In genomic region chr20:44170796-44171410, GRCh38 we compare ENCODE assay signal across 20 cellular contexts. TPM values are rescaled to one million over a fixed set of nuclear protein-coding genes. Genes with fewer than 3 reads are reported as not detected.
DNase-seq lines count a peak whose midpoint lies in the region; ATAC-seq and TF ChIP-seq lines count a peak whose summit lies in the region.
"Had no signal": no experiment of that assay in that cellular context is flagged by ENCODE, and none has a peak within 500 bp of the region (broad histone marks: within the 10 kb centered on the region; RNA-seq: fewer than 3 reads in every experiment).

No MANE protein-coding gene starts in this region.

- H3K27me3 Mint-ChIP-seq in neural crest cell (ENCODE audit: low read depth) = peaks cover 11% of the 10 kb centered on the region

- no peak for TF ChIP-seq CTCF in heart right ventricle (IDR thresholded peaks at IDR 0.05)
- TF ChIP-seq CTCF in neural crest cell (conservative IDR thresholded peaks at IDR 0.05) = no peak

- no peak for DNase-seq in heart right ventricle
- no peak for DNase-seq in cardiac septum (ENCODE audit: low spot score)
- DNase-seq in neural crest cell (ENCODE audit: low read depth, low spot score) = no peak
- DNase-seq in aorta = no peak
- DNase-seq in activated gamma-delta T cell treated with Interleukin-2 at 50 U/mL for 16 hours = no peak
- DNase-seq in glomerular visceral epithelial cell (ENCODE audit: extremely low spot score) = no peak
- DNase-seq: ACHN; activated effector memory CD4-positive, alpha-beta T cell treated with anti-CD3 and anti-CD28 coated beads, Interleukin-2, amount 50 U/mL, for 16 hours; colonic mucosa; hypothalamus; kidney glomerular epithelial cell; NCI-H146; NCI-H446 treated with DMSO at 0.1 percent for 48 hours; stimulated activated CD4-positive, alpha-beta T cell treated with anti-CD3 and anti-CD28 coated beads, Interleukin-12 subunit alpha, Interleukin-12 subunit beta, amount 100 ng/mL, for 4 hours had no signal

- H3K27me3 ChIP-seq in heart right ventricle = peaks cover 0 to 15% (median 0%) of the 10 kb centered on the region in 7 donors
- H3K27me3 ChIP-seq in esophagus (ENCODE audit: control insufficient read depth in 1 of 2, insufficient read depth in 2 of 2, low read length in 2 of 2) = no peaks in the 10 kb centered on the region
- H3K27me3 ChIP-seq in aorta (ENCODE audit: control insufficient read depth in 1 of 2, insufficient read depth in 2 of 2, low read length in 1 of 2) = no peaks in the 10 kb centered on the region
- H3K27me3 ChIP-seq: colonic mucosa, SJCRH30 had no signal

- H3K36me3 ChIP-seq in heart right ventricle = no peaks in the 10 kb centered on the region
- H3K36me3 ChIP-seq in esophagus (ENCODE audit: control insufficient read depth in 2 of 2, insufficient read depth in 2 of 2, low read length in 1 of 2) = no peaks in the 10 kb centered on the region
- H3K36me3 ChIP-seq in aorta (ENCODE audit: control insufficient read depth in 1 of 2, insufficient read depth in 2 of 2, low read length in 1 of 2) = peaks cover 0 to 4% of the 10 kb centered on the region in 2 donors
- H3K36me3 ChIP-seq: colonic mucosa, SJCRH30 had no signal

- H3K36me3 Mint-ChIP-seq in neural crest cell (ENCODE audit: low read depth) = no peaks in the 10 kb centered on the region
- H3K36me3 Mint-ChIP-seq: stimulated activated memory B cell treated with anti-CD40 and anti-IgM and Interleukin-4, amounts not matched to agents 10 μg/mL and 1 μg/mL and 100 μg/mL, for 72 hours had no signal

- H3K4me3 Mint-ChIP-seq in neural crest cell = no peak overlapping the region
- H3K4me3 Mint-ChIP-seq: stimulated activated memory B cell treated with anti-CD40 and anti-IgM and Interleukin-4, amounts not matched to agents 10 μg/mL and 1 μg/mL and 100 μg/mL, for 72 hours had no signal

- peaks cover 9 to 92% (median 43%) of the 10 kb centered on the region in 9 donors for H3K4me1 ChIP-seq in heart right ventricle
- no peaks in the 10 kb centered on the region for H3K4me1 ChIP-seq in esophagus (ENCODE audit: control insufficient read depth in 2 of 2, insufficient read depth in 2 of 2, low read length in 1 of 2)
- H3K4me1 ChIP-seq in aorta (ENCODE audit: control insufficient read depth in 1 of 2, insufficient read depth in 2 of 2, low read length in 2 of 2) = peaks cover 9 to 16% of the 10 kb centered on the region in 2 donors
- H3K4me1 ChIP-seq: colonic mucosa had no signal

- no peaks in the 10 kb centered on the region for H3K9me3 ChIP-seq in heart right ventricle
- H3K9me3 ChIP-seq in esophagus (ENCODE audit: control insufficient read depth in 2 of 2, insufficient read depth in 1 of 2, low read depth in 1 of 2, low read length in 1 of 2) = no peaks in the 10 kb centered on the region
- no peaks in the 10 kb centered on the region for H3K9me3 ChIP-seq in aorta (ENCODE audit: control insufficient read depth, low read length)
- H3K9me3 ChIP-seq: colonic mucosa, SJCRH30 had no signal

- peaks cover 9% of the 10 kb centered on the region for H3K4me1 Mint-ChIP-seq in neural crest cell
- H3K4me1 Mint-ChIP-seq: stimulated activated memory B cell treated with anti-CD40 and anti-IgM and Interleukin-4, amounts not matched to agents 10 μg/mL and 1 μg/mL and 100 μg/mL, for 72 hours had no signal

- H3K27ac Mint-ChIP-seq in neural crest cell (ENCODE audit: unreplicated experiment) = peak overlapping the region; percentile 13
- H3K27ac Mint-ChIP-seq: stimulated activated memory B cell treated with anti-CD40 and anti-IgM and Interleukin-4, amounts not matched to agents 10 μg/mL and 1 μg/mL and 100 μg/mL, for 72 hours had no signal

- no peaks in the 10 kb centered on the region for H3K9me3 Mint-ChIP-seq in neural crest cell

- 22 to 28% methylated on average over 7 of the region's 7 CpGs for WGBS in heart right ventricle, 2 donors
- 54 to 60% methylated on average over 7 of the region's 7 CpGs for WGBS in esophagus, 2 donors
- WGBS in aorta, 2 donors = 52 to 54% methylated on average over 7 of the region's 7 CpGs

- H3K4me3 ChIP-seq in heart right ventricle = no peak overlapping the region
- H3K4me3 ChIP-seq in esophagus (ENCODE audit: low read depth in 1 of 2, low read length in 2 of 2) = no peak overlapping the region
- H3K4me3 ChIP-seq in aorta (ENCODE audit: low read length in 2 of 2) = no peak overlapping the region
- H3K4me3 ChIP-seq: colonic mucosa, SJCRH30 had no signal

- intact Hi-C loops in heart right ventricle (cut with DNase I) (no loop called here), cardiac septum (cut with DNase I) (no loop called here), aorta (cut with DNase I) (no loop called here)

- ATAC-seq in heart right ventricle (no peak), aorta (ENCODE audit: low FRiP score) (no peak), GM19467 (IDR thresholded peaks at IDR 0.05; ENCODE audit: unreplicated experiment) (no peak)
- ATAC-seq: stimulated activated memory B cell treated with anti-CD40 and anti-IgM and Interleukin-4, amounts not matched to agents 10 μg/mL and 1 μg/mL and 100 μg/mL, for 72 hours had no signal

- H3K27ac ChIP-seq in heart right ventricle (peak overlapping the region in 7 of 10 donors; percentile 7 to 65 (median 40)), esophagus (ENCODE audit: low read depth in 2 of 2, low read length in 1 of 2) (peak overlapping the region; percentile 21 to 50), aorta (ENCODE audit: low read depth in 1 of 2, low read length in 2 of 2) (peak overlapping the region; percentile 60 to 70)
- H3K27ac ChIP-seq: colonic mucosa, SJCRH30 had no signal

RNA-seq across cellular contexts. Expression of gene JPH2, which starts 16.1 kb away (rescaled TPM):
- 100 to 1,000 TPM in 9 of 10 donors, 10 to 100 TPM in 1; 97.2 to 215 (median 152) TPM for total RNA-seq in heart right ventricle
- polyA plus RNA-seq in heart right ventricle = 10 to 100 TPM; 61.9 to 94.7 TPM
- total RNA-seq in cardiac septum = 182 TPM
- polyA plus RNA-seq in esophagus = 1 to 10 TPM; 4.2 to 4.9 TPM
- 0.07 TPM in 1 of 2 replicates, not detected in the other for total RNA-seq in neural crest cell
- total RNA-seq in aorta = 100 to 1,000 TPM in 1 of 2 donors, 10 to 100 TPM in 1; 63.3 to 140 TPM
- 10 to 100 TPM; 12.8 to 19.4 TPM for polyA plus RNA-seq in aorta
- total RNA-seq: mononuclear cell; T-helper 2 cell treated with Interferon-gamma antibody and Interleukin-4, amounts not matched to agents 100 ng/mL and 5 ng/mL, for 36 hours had no signal

RNA-seq across cellular contexts. Expression of gene OSER1, which starts 39.7 kb away (rescaled TPM):
- total RNA-seq in heart right ventricle (10 to 100 TPM; 22.6 to 37.3 (median 31.3) TPM), cardiac septum (28.4 TPM), neural crest cell (26.6 and 29.8 TPM in 2 replicates), aorta (10 to 100 TPM; 26.7 to 34.2 TPM)
- polyA plus RNA-seq in heart right ventricle (10 to 100 TPM; 16.4 to 26.9 TPM), esophagus (10 to 100 TPM; 27.6 to 33.7 TPM), aorta (10 to 100 TPM; 29.2 to 54.1 TPM)

Comparison
In these comparisons a context has a peak if more than half of its experiments do, and no peak if none do; other contexts are left out.
1. RNA of gene JPH2, which starts 16.1 kb away (total RNA-seq): 182 TPM in cardiac septum (single experiment), 97.2 to 215 TPM in heart right ventricle and 63.3 to 140 TPM in aorta; 0.07 TPM in neural crest cell; every median in the first group is over 10 times any median in the second.
2. Peak in every context shown above with its lines, with median percentiles within 50 percentile points of each other: H3K27ac ChIP-seq.